ENCODE assay signal across 13 cellular contexts in genomic region chr11:119666061-119666460, GRCh38.
A peak's percentile ranks its signal among the peaks of the same experiment; 100 is the strongest.
DNase-seq lines count a peak whose midpoint lies in the region; ATAC-seq and TF ChIP-seq lines count a peak whose summit lies in the region.
"Had no signal": no experiment of that assay in that cellular context is flagged by ENCODE, and none has a peak within 500 bp of the region (broad histone marks: within the 10 kb centered on the region; RNA-seq: fewer than 3 reads in every experiment).

No MANE protein-coding gene starts in this region.

- no peaks in the 10 kb centered on the region for H3K9me3 Mint-ChIP-seq in WTC11
- H3K9me3 Mint-ChIP-seq: CD8-positive, alpha-beta T cell; H9 had no signal

- no peaks in the 10 kb centered on the region for H3K9me3 ChIP-seq in neuronal stem cell (replicated peaks in 1 of 2; ENCODE audit: control insufficient read depth in 2 of 2, insufficient read depth in 1 of 2, low read depth in 1 of 2, low read length in 2 of 2)

- peaks cover 5% of the 10 kb centered on the region for H3K79me1 ChIP-seq in neuronal stem cell (ENCODE audit: low read depth, low read length)

- H3K9ac ChIP-seq in neuronal stem cell (ENCODE audit: low read depth, low read length, poor library complexity) = peak overlapping the region; percentile 63

- no peak overlapping the region for H2BK5ac ChIP-seq in neuronal stem cell (ENCODE audit: low read length)

- no peak overlapping the region for H3K4me2 ChIP-seq in neuronal stem cell (ENCODE audit: insufficient read depth, low read length, poor library complexity, severe bottlenecking)

- H3K27me3 Mint-ChIP-seq in WTC11 (ENCODE audit: low read depth) = no peaks in the 10 kb centered on the region
- H3K27me3 Mint-ChIP-seq: B cell had no signal

- H3K36me3 Mint-ChIP-seq in WTC11 = peaks cover 13% of the 10 kb centered on the region
- H3K36me3 Mint-ChIP-seq: CD8-positive, alpha-beta T cell had no signal

- CTCF ChIA-PET in WTC11 (lab: Charles Lee) = interaction anchor here (1.0 to 2.7 kb wide), 9 partner anchors 10 to 132 kb away, joined by 3 to 14 read pairs (median 8); partner anchors contain the start of gene NECTIN1

- H3K4me1 ChIP-seq in neuronal stem cell (ENCODE audit: control insufficient read depth in 2 of 2, insufficient read depth in 1 of 2, low read depth in 1 of 2, low read length in 2 of 2) = peaks cover 11 to 16% of the 10 kb centered on the region in 2 donors

- no peak overlapping the region for H3K14ac ChIP-seq in neuronal stem cell (ENCODE audit: low read length)

- WGBS in neuronal stem cell (ENCODE audit: extremely low coverage in 2 of 2, insufficient read length in 2 of 2, insufficient replicate concordance in 1 of 2), 2 donors = no CpG with 5 or more reads among the region's 10 CpGs

- H4K8ac ChIP-seq in neuronal stem cell (ENCODE audit: low read depth, low read length) = no peak overlapping the region

- H2AFZ ChIP-seq in neuronal stem cell (ENCODE audit: low read length) = no peak overlapping the region

- H2BK12ac ChIP-seq in neuronal stem cell (ENCODE audit: low read length) = no peak overlapping the region

- no peak for TF ChIP-seq CTCF in WTC11 (IDR thresholded peaks at IDR 0.05)

- peak; percentile 10 for ATAC-seq in GM21381 (IDR thresholded peaks at IDR 0.05; ENCODE audit: unreplicated experiment)
- ATAC-seq in WTC11 = no peak
- ATAC-seq in HG02610 (IDR thresholded peaks at IDR 0.05; ENCODE audit: unreplicated experiment) = no peak

- H3K4me1 Mint-ChIP-seq in WTC11 = peaks cover 25% of the 10 kb centered on the region
- H3K4me1 Mint-ChIP-seq: B cell had no signal

- no peak overlapping the region for H2BK15ac ChIP-seq in neuronal stem cell (ENCODE audit: low read length)

- H3K18ac ChIP-seq in neuronal stem cell (ENCODE audit: low read length) = no peak overlapping the region

- POLR2A ChIA-PET in WTC11 (lab: Charles Lee) = interaction anchor here (0.6 kb wide), 1 partner anchor 36 kb away, joined by 3 read pairs; no protein-coding TSS in a partner anchor

- peak overlapping the region; percentile 73 for H2AK5ac ChIP-seq in neuronal stem cell (ENCODE audit: low read depth, low read length)

- DNase-seq in WTC11 (ENCODE audit: low spot score) = no peak
- no peak for DNase-seq in epithelial cell of prostate (ENCODE audit: low read depth, low spot score)
- DNase-seq in neuronal stem cell (ENCODE audit: low spot score) = no peak
- no peak for DNase-seq in DMS53 treated with DMSO at 0.1 percent for 48 hours (lab: John Stamatoyannopoulos, UW; ENCODE audit: unreplicated experiment)
- no peak for DNase-seq in SHP77 treated with DMSO at 0.1 percent for 48 hours (lab: John Stamatoyannopoulos, UW)
- no peak for DNase-seq in H7

- H3K27ac Mint-ChIP-seq in WTC11 = no peak overlapping the region
- H3K27ac Mint-ChIP-seq: B cell; CD8-positive, alpha-beta T cell had no signal

- H2BK120ac ChIP-seq in neuronal stem cell (ENCODE audit: low read depth, low read length) = no peak overlapping the region

- H3K23ac ChIP-seq in neuronal stem cell (ENCODE audit: low read depth, low read length, poor library complexity) = peak overlapping the region; percentile 66

- peak overlapping the region; percentile 71 for H3K27ac ChIP-seq in epithelial cell of prostate
- H3K27ac ChIP-seq in neuronal stem cell (replicated peaks; ENCODE audit: low read length) = no peak overlapping the region
- H3K27ac ChIP-seq: HL-60, SK-N-MC had no signal

- H3K4me3 ChIP-seq in neuronal stem cell (ENCODE audit: low read length in 2 of 2) = no peak overlapping the region
- no peak overlapping the region for H3K4me3 ChIP-seq in H7 (ENCODE audit: insufficient read depth, low read depth, low read length)
- H3K4me3 ChIP-seq: SK-N-MC had no signal

- peaks cover 6 to 18% of the 10 kb centered on the region in 2 donors for H3K36me3 ChIP-seq in neuronal stem cell (replicated peaks in 1 of 2; ENCODE audit: control insufficient read depth in 2 of 2, insufficient read depth in 2 of 2, low read length in 2 of 2)
- peaks cover 3% of the 10 kb centered on the region for H3K36me3 ChIP-seq in H7 (replicated peaks; ENCODE audit: control insufficient read depth, insufficient read depth, low read length)

- no peak overlapping the region for H3K4ac ChIP-seq in neuronal stem cell (ENCODE audit: low read length)

- H3K27me3 ChIP-seq in neuronal stem cell (ENCODE audit: control insufficient read depth in 3 of 3, insufficient read depth in 3 of 3, low read depth in 1 of 3, low read length in 3 of 3) (no peaks in the 10 kb centered on the region), H7 (ENCODE audit: control insufficient read depth, insufficient read depth, low read length) (no peaks in the 10 kb centered on the region)

- H3K4me3 Mint-ChIP-seq in WTC11 = no peak overlapping the region
- H3K4me3 Mint-ChIP-seq: B cell; CD8-positive, alpha-beta T cell; H9 had no signal

- H4K91ac ChIP-seq in neuronal stem cell (ENCODE audit: low read depth, low read length, poor library complexity) = no peak overlapping the region

TF ChIP-seq in WTC11, 78 proteins besides CTCF, POLR2A, EP300 and RAD21:
- TF ChIP-seq RELA (CRISPR knock-in tag; IDR thresholded peaks at IDR 0.05; ENCODE audit: borderline replicate concordance) (0 out of 2 replicates have a peak, but pooled peaks have one; percentile 37), CREM (CRISPR knock-in tag; IDR thresholded peaks at IDR 0.05) (no peak), USF2 (CRISPR knock-in tag; IDR thresholded peaks at IDR 0.05) (no peak), ZSCAN18 (CRISPR knock-in tag; IDR thresholded peaks at IDR 0.05) (no peak)
